ENCODE assay signal across 12 cellular contexts in genomic region chr6:27834879-27835549, GRCh38.
DNase-seq lines count a peak whose midpoint lies in the region; ATAC-seq, FAIRE-seq and TF ChIP-seq lines count a peak whose summit lies in the region.
"Had no signal": no experiment of that assay in that cellular context is flagged by ENCODE, and none has a peak within 500 bp of the region (broad histone marks: within the 10 kb centered on the region; RNA-seq: fewer than 3 reads in every experiment).

No MANE protein-coding gene starts in this region.

- TF ChIP-seq POLR2A in GM12878 (IDR thresholded peaks at IDR 0.05; ENCODE audit: low read depth, low read length) (no peak), spleen (IDR thresholded peaks at IDR 0.05) (no peak)

- H3K4me2 ChIP-seq in GM12878 (ENCODE audit: control insufficient read depth, insufficient read depth) = peak overlapping the region; percentile 62

- H3K27me3 ChIP-seq in NT2/D1 (ENCODE audit: insufficient read depth, insufficient read length) = no peaks in the 10 kb centered on the region
- no peaks in the 10 kb centered on the region for H3K27me3 ChIP-seq in GM12878 (replicated peaks in 1 of 2; ENCODE audit: control insufficient read depth in 2 of 2, insufficient read depth in 2 of 2, low read length in 1 of 2)
- H3K27me3 ChIP-seq in spleen (replicated peaks in 1 of 7) = no peaks in the 10 kb centered on the region
- H3K27me3 ChIP-seq: brain microvascular endothelial cell, transverse colon had no signal

- FAIRE-seq in GM12878 (lab: Jason Lieb, UNC) = no peak

- H3K36me3 Mint-ChIP-seq in activated T-cell treated with anti-CD3 and anti-CD28 coated beads, Interleukin-2, amount 50 U/mL, for 72 hours (ENCODE audit: insufficient read depth in 2 of 2) = peaks cover 2 to 4% of the 10 kb centered on the region in 2 donors
- H3K36me3 Mint-ChIP-seq in activated T-cell treated with anti-CD3 and anti-CD28 coated beads, Interleukin-2, amount 50 U/mL, for 4 hours (ENCODE audit: insufficient read depth) = no peaks in the 10 kb centered on the region

- no TSS peak for BruUV-seq in GM12878 (replicated peaks; lab: Mats Ljungman, UMichigan)

- H3K79me2 ChIP-seq in GM12878 (ENCODE audit: control insufficient read depth, insufficient read depth, low read length) = peaks cover 45% of the 10 kb centered on the region

- no peak for ATAC-seq in activated T-cell treated with anti-CD3 and anti-CD28 coated beads, Interleukin-2, amount 50 U/mL, for 72 hours (replicated peaks in 1 of 2)
- ATAC-seq in activated T-cell treated with anti-CD3 and anti-CD28 coated beads, Interleukin-2, amount 50 U/mL, for 4 hours = no peak
- ATAC-seq in GM12878 (no peak), GM19455 (IDR thresholded peaks at IDR 0.05; ENCODE audit: unreplicated experiment) (no peak)

- no peak for TF ChIP-seq RAD21 in GM12878 (IDR thresholded peaks at IDR 0.05; ENCODE audit: insufficient read depth, low read depth, low read length)

- H4K20me1 ChIP-seq in GM12878 (ENCODE audit: control insufficient read depth, insufficient read depth) = no peaks in the 10 kb centered on the region

- peak overlapping the region; percentile 71 for H2AFZ ChIP-seq in GM12878 (ENCODE audit: control insufficient read depth, low read depth, low read length)

- in situ Hi-C loops in GM12878 (cut with MboI) = loop anchor here (5.0 to 10.0 kb wide), 3 partner anchors 57 to 1710 kb away; a partner anchor contains a TSS

- H3K4me3 Mint-ChIP-seq in activated T-cell treated with anti-CD3 and anti-CD28 coated beads, Interleukin-2, amount 50 U/mL, for 72 hours = peak overlapping the region; percentile 50 to 61
- H3K4me3 Mint-ChIP-seq in activated T-cell treated with anti-CD3 and anti-CD28 coated beads, Interleukin-2, amount 50 U/mL, for 4 hours = no peak overlapping the region

- TF ChIP-seq CTCF in GM12878 (IDR thresholded peaks at IDR 0.05 in 2 of 3, conservative IDR thresholded peaks at IDR 0.05 in 1 of 3; ENCODE audit: control insufficient read depth in 2 of 3, extremely low read depth in 1 of 3, insufficient read depth in 1 of 3, low read depth in 3 of 3, low read length in 3 of 3) (no peak), spleen (IDR thresholded peaks at IDR 0.05 in 8 of 11, conservative IDR thresholded peaks at IDR 0.05 in 3 of 11) (no peak)

- DNase-seq in activated T-cell treated with anti-CD3 and anti-CD28 coated beads, Interleukin-2, amount 50 U/mL, for 72 hours = no peak
- no peak for DNase-seq in activated T-cell treated with anti-CD3 and anti-CD28 coated beads, Interleukin-2, amount 50 U/mL, for 4 hours
- DNase-seq in NT2/D1 (ENCODE audit: low read depth, low spot score) (no peak), GM12878 (ENCODE audit: low read depth, low spot score) (no peak), spleen (no peak), kidney glomerular epithelial cell (lab: John Stamatoyannopoulos, UW) (no peak)
- no peak for DNase-seq in NK-92 treated with Interleukin-12 subunit alpha and Interleukin-12 subunit beta, amount 100 ng/mL, for 24 hours (lab: John Stamatoyannopoulos, UW)
- DNase-seq: brain microvascular endothelial cell, NCI-H2081 treated with DMSO at 0.1 percent for 48 hours, Right ventricle myocardium superior, transverse colon had no signal

- H3K36me3 ChIP-seq in NT2/D1 (ENCODE audit: insufficient read depth, insufficient read length, low read length) (no peaks in the 10 kb centered on the region), GM12878 (ENCODE audit: control insufficient read depth in 2 of 2, insufficient read depth in 2 of 2, low read length in 1 of 2) (no peaks in the 10 kb centered on the region), spleen (peaks cover 0 to 8% (median 0%) of the 10 kb centered on the region in 6 donors)
- H3K36me3 ChIP-seq: brain microvascular endothelial cell, transverse colon had no signal

- CTCF ChIA-PET in GM12878 (lab: Yijun Ruan, JAX) = interaction anchor here (0.7 to 3.7 kb wide), 8 partner anchors 12 to 62 kb away, joined by 3 to 31 read pairs (median 4); a partner anchor contains a TSS

- no peak for TF ChIP-seq EP300 in GM12878 (IDR thresholded peaks at IDR 0.05; ENCODE audit: borderline replicate concordance in 1 of 2, control insufficient read depth in 1 of 2, low read depth in 2 of 2, low read length in 2 of 2)

- H3K27ac ChIP-seq in GM12878 (ENCODE audit: control insufficient read depth, insufficient read depth) (peak overlapping the region; percentile 93), spleen (peak overlapping the region in 7 of 8 donors; percentile 98 to 100 (median 99))
- H3K27ac ChIP-seq: brain microvascular endothelial cell had no signal

- H3K4me1 ChIP-seq in NT2/D1 (ENCODE audit: insufficient read depth, insufficient read length) (no peaks in the 10 kb centered on the region), GM12878 (ENCODE audit: control insufficient read depth, insufficient read depth, low read length) (no peaks in the 10 kb centered on the region; the same call in 1 of the 2 replicates), spleen (peaks cover 13 to 71% (median 45%) of the 10 kb centered on the region in 6 donors)

- POLR2A ChIA-PET in GM12878 (lab: Charles Lee) = interaction anchor here (1.0 to 6.7 kb wide), 9 partner anchors 10 to 690 kb away, joined by 4 to 107 read pairs (median 53); a partner anchor contains a TSS

- no peaks in the 10 kb centered on the region for H3K27me3 Mint-ChIP-seq in activated T-cell treated with anti-CD3 and anti-CD28 coated beads, Interleukin-2, amount 50 U/mL, for 72 hours (ENCODE audit: low read depth)
- H3K27me3 Mint-ChIP-seq in activated T-cell treated with anti-CD3 and anti-CD28 coated beads, Interleukin-2, amount 50 U/mL, for 4 hours (ENCODE audit: low read depth) = peaks cover 6% of the 10 kb centered on the region

- no peak overlapping the region for H3K4me3 ChIP-seq in NT2/D1 (ENCODE audit: insufficient read length, low read depth)
- H3K4me3 ChIP-seq in GM12878 = peak overlapping the region; percentile 55; the same call in 1 of the 2 replicates
- no peak overlapping the region for H3K4me3 ChIP-seq in spleen
- H3K4me3 ChIP-seq: transverse colon had no signal

- H3K9me3 Mint-ChIP-seq in activated T-cell treated with anti-CD3 and anti-CD28 coated beads, Interleukin-2, amount 50 U/mL, for 72 hours = no peaks in the 10 kb centered on the region
- H3K9me3 Mint-ChIP-seq in activated T-cell treated with anti-CD3 and anti-CD28 coated beads, Interleukin-2, amount 50 U/mL, for 4 hours = no peaks in the 10 kb centered on the region

- 84% methylated on average over 4 of the region's 4 CpGs for WGBS in GM12878 (ENCODE audit: insufficient coverage, insufficient replicate concordance, low lambda C conversion rate, missing lambda C conversion rate)
- WGBS in spleen, 5 donors = 72 to 79% (median 74%) methylated on average over 4 of the region's 4 CpGs

- H3K27ac Mint-ChIP-seq in activated T-cell treated with anti-CD3 and anti-CD28 coated beads, Interleukin-2, amount 50 U/mL, for 72 hours = peak overlapping the region; percentile 15

- H3K9ac ChIP-seq in NT2/D1 (ENCODE audit: insufficient read length, low read depth) (peak overlapping the region; percentile 32), GM12878 (ENCODE audit: control insufficient read depth, insufficient read depth, low read length) (peak overlapping the region; percentile 96)

- no peaks in the 10 kb centered on the region for H3K9me3 ChIP-seq in NT2/D1 (ENCODE audit: insufficient read depth, low read length)
- no peaks in the 10 kb centered on the region for H3K9me3 ChIP-seq in GM12878 (replicated peaks; ENCODE audit: control insufficient read depth, insufficient read depth, low read length)
- H3K9me3 ChIP-seq in spleen = no peaks in the 10 kb centered on the region
- H3K9me3 ChIP-seq: transverse colon had no signal

- H3K4me1 Mint-ChIP-seq in activated T-cell treated with anti-CD3 and anti-CD28 coated beads, Interleukin-2, amount 50 U/mL, for 72 hours (ENCODE audit: low read depth) = peaks cover 51% of the 10 kb centered on the region
- peaks cover 36% of the 10 kb centered on the region for H3K4me1 Mint-ChIP-seq in activated T-cell treated with anti-CD3 and anti-CD28 coated beads, Interleukin-2, amount 50 U/mL, for 4 hours (ENCODE audit: low read depth)

- SMC1A ChIA-PET in GM12878 (lab: Charles Lee; ENCODE audit: uncharacterized antibody, unreplicated experiment) = interaction anchor here (1.5 to 7.6 kb wide), 8 partner anchors 13 to 60 kb away, joined by 3 to 85 read pairs (median 8); a partner anchor contains a TSS

- intact Hi-C loops in GM12878 (cut with micrococcal nuclease; ENCODE audit: unreplicated experiment) (loop anchor here (10.0 kb wide), 1 partner anchor 300 kb away; no protein-coding TSS in a partner anchor), spleen (cut with DNase I; ENCODE audit: low total_unique reads) (loop anchor here (5.0 kb wide), 1 partner anchor 32 kb away; a partner anchor contains a TSS)

- RAD21 ChIA-PET in GM12878 (lab: Charles Lee; ENCODE audit: unreplicated experiment) = interaction anchor here (0.9 to 6.1 kb wide), 8 partner anchors 10 to 60 kb away, joined by 3 to 74 read pairs (median 4); a partner anchor contains a TSS

TF ChIP-seq in GM12878, 131 proteins besides CTCF, POLR2A, EP300 and RAD21:
- no peak for TF ChIP-seq STAT3 (IDR thresholded peaks at IDR 0.05; ENCODE audit: low read depth, low read length)
- peak; percentile 75 for TF ChIP-seq MLLT1 (IDR thresholded peaks at IDR 0.05)
